In genomic region chr11:38100836-38101235, GRCh38 we compare ENCODE assay signal across 5 cellular contexts.
"Had no signal": no experiment of that assay in that cellular context is flagged by ENCODE, and none has a peak within 500 bp of the region (broad histone marks: within the 10 kb centered on the region; RNA-seq: fewer than 3 reads in every experiment).

No MANE protein-coding gene starts in this region.

- H3K27ac Mint-ChIP-seq: GM23338, IgD-negative memory B cell had no signal

- H3K4me3 Mint-ChIP-seq: GM23338, H9, IgD-negative memory B cell had no signal

- H3K27me3 Mint-ChIP-seq: IgD-negative memory B cell had no signal

- H2AFZ ChIP-seq: GM23338 had no signal

- H3K27ac ChIP-seq: HL-60 had no signal

- H3K4me1 Mint-ChIP-seq: IgD-negative memory B cell had no signal

- H3K4me2 ChIP-seq: GM23338 had no signal

- DNase-seq: H9, HCEC 1CT had no signal

- H3K4me3 ChIP-seq: GM23338 had no signal
